In genomic region chr5:142636093-142636492, GRCh38 we compare ENCODE assay signal across 1 cellular context.
A peak's percentile ranks its signal among the peaks of the same experiment; 100 is the strongest.
TF ChIP-seq lines count a peak whose summit lies in the region.

No MANE protein-coding gene starts in this region.

TF ChIP-seq in HepG2, 621 proteins besides CTCF, POLR2A, EP300 and RAD21:
- TF ChIP-seq MYPOP (CRISPR knock-in tag; IDR thresholded peaks at IDR 0.05), result no peak
- 0 out of 2 replicates have a peak, but pooled peaks have one; percentile 3 for TF ChIP-seq MAFF (IDR thresholded peaks at IDR 0.05; ENCODE audit: low read depth, low read length)
- peak; percentile 18 to 35; a peak in 1 of 4 replicates for TF ChIP-seq MAFK (conservative IDR thresholded peaks at IDR 0.05 in 1 of 2, IDR thresholded peaks at IDR 0.05 in 1 of 2; ENCODE audit: low read length in 2 of 2)
